In the genomic region with DNA sequence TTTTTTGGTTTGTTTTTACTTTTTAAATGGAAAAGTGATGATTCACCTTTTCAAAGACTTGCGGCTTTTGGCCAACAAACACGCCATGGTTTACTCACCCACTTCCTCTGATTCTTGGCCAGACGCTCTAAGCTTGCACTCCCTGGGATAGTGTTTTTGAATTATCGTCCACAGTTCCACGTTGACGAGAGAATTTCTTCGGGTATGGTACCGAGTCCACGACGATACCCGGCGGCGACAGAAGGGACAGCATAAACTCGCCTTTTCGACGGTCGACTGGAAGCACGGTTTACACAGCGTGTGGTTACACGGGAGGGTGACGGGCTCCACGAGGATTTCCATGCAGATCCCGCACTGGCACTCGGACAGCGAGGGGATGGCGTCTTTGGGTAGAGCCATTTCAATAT, we compare ENCODE assay signal across 8 cellular contexts. TPM values are rescaled to one million over a fixed set of nuclear protein-coding genes. Genes with fewer than 3 reads are reported as not detected.
DNase-seq lines count a peak whose midpoint lies in the region; ATAC-seq and TF ChIP-seq lines count a peak whose summit lies in the region.

No MANE protein-coding gene starts in this region.

- H3K4me1 ChIP-seq in PC-9 (replicated peaks; ENCODE audit: insufficient read depth) (peaks cover 32% of the 10 kb centered on the region), stomach (peaks cover 9 to 40% (median 29%) of the 10 kb centered on the region in 4 donors)

- peaks cover 51 to 56% of the 10 kb centered on the region in 2 donors for H3K4me1 Mint-ChIP-seq in natural killer cell

- TF ChIP-seq CTCF in PC-9 (conservative IDR thresholded peaks at IDR 0.05) (no peak), natural killer cell (IDR thresholded peaks at IDR 0.05) (no peak), stomach (IDR thresholded peaks at IDR 0.05) (no peak)

- no peaks in the 10 kb centered on the region for H3K36me3 Mint-ChIP-seq in natural killer cell

- H3F3A ChIP-seq in PC-9 (ENCODE audit: insufficient read depth, low read depth), result peaks cover 38% of the 10 kb centered on the region

- peak overlapping the region; percentile 99 for H3K4me3 Mint-ChIP-seq in natural killer cell

- peaks cover 56% of the 10 kb centered on the region for H3K79me2 ChIP-seq in PC-9 (ENCODE audit: low read depth)

- H2AFZ ChIP-seq in PC-9, result peak overlapping the region; percentile 78

- no peaks in the 10 kb centered on the region for H3K9me3 Mint-ChIP-seq in natural killer cell

- no peaks in the 10 kb centered on the region for H3K27me3 Mint-ChIP-seq in natural killer cell (ENCODE audit: low read depth in 2 of 2)

- H3K36me3 ChIP-seq in PC-9 (ENCODE audit: low read depth) (0 out of 2 replicates have a peak, but pooled peaks cover 6% of the 10 kb centered on the region), stomach (no peaks in the 10 kb centered on the region)

- intact Hi-C loops in PC-9 (cut with micrococcal nuclease; ENCODE audit: unreplicated experiment) (loop anchor here (1.0 to 2.0 kb wide), 2 partner anchors 27 to 104 kb away; no protein-coding TSS in a partner anchor), natural killer cell (cut with micrococcal nuclease) (loop anchor here (1.0 to 5.0 kb wide), 5 partner anchors 70 to 595 kb away; a partner anchor contains a TSS), stomach (cut with DNase I; ENCODE audit: low total_unique reads) (no loop called here)

- H3K27ac ChIP-seq in PC-9 (peak overlapping the region; percentile 89), stomach (peak overlapping the region; percentile 95 to 99 (median 96))

- CTCF ChIA-PET in PC-9 (lab: Charles Lee), result interaction anchor here (0.6 kb wide), 1 partner anchor 34 kb away, joined by 7 read pairs; no protein-coding TSS in a partner anchor

- peaks cover 4% of the 10 kb centered on the region; the same call in 1 of the 2 replicates for H4K20me1 ChIP-seq in PC-9 (ENCODE audit: insufficient read depth)

- no peak for TF ChIP-seq EP300 in stomach (IDR thresholded peaks at IDR 0.05)

- peak overlapping the region; percentile 94 to 97 for H3K27ac Mint-ChIP-seq in natural killer cell

- ATAC-seq in HG03159 (IDR thresholded peaks at IDR 0.05; ENCODE audit: unreplicated experiment), result peak; percentile 9
- peak; percentile 39 to 63 (median 54) for ATAC-seq in natural killer cell

- TSS peak; percentile 57 for BruUV-seq in PC-9 (replicated peaks; lab: Mats Ljungman, UMichigan)

- peak overlapping the region; percentile 80 for H3K4me3 ChIP-seq in PC-9
- H3K4me3 ChIP-seq in stomach, result peak overlapping the region; percentile 62 to 89 (median 78)

- TF ChIP-seq POLR2A in stomach (IDR thresholded peaks at IDR 0.05), result no peak

- H3K27me3 ChIP-seq in PC-9 (ENCODE audit: insufficient read depth, low read depth) (no peaks in the 10 kb centered on the region), stomach (no peaks in the 10 kb centered on the region)

- peak overlapping the region; percentile 89 for H3K4me2 ChIP-seq in PC-9

- 0 to 1% (median 1%) methylated on average over 21 to 26 of the region's 26 CpGs for WGBS in stomach, 5 donors

- POLR2A ChIA-PET in PC-9 (lab: Charles Lee; ENCODE audit: unreplicated experiment), result interaction anchor here (0.9 kb wide), 1 partner anchor 49 kb away, joined by 4 read pairs; no protein-coding TSS in a partner anchor

- H3K9me2 ChIP-seq in PC-9 (ENCODE audit: insufficient read depth), result no peaks in the 10 kb centered on the region

- H3K9me3 ChIP-seq in PC-9 (ENCODE audit: insufficient read depth, low read depth), result no peaks in the 10 kb centered on the region
- H3K9me3 ChIP-seq in stomach, result peaks cover 0 to 4% (median 0%) of the 10 kb centered on the region in 4 donors

- DNase-seq in NCI-H2227 (lab: John Stamatoyannopoulos, UW; ENCODE audit: unreplicated experiment) (peak; percentile 48), NCI-H2227 treated with DMSO at 0.1 percent for 48 hours (lab: John Stamatoyannopoulos, UW) (no peak), PC-9 (peak; percentile 41 to 63), fibroblast of peridontal ligament (ENCODE audit: extremely low read depth) (peak; percentile 90), natural killer cell (peak; percentile 46), stomach (peak; percentile 46)
- DNase-seq in activated T-helper 1 cell treated with anti-CD3 and anti-CD28 coated beads, Interleukin-2, amount 50 U/mL, for 16 hours (ENCODE audit: low read depth in 1 of 2, low spot score in 1 of 2), result peak; percentile 27 to 41

RNA-seq across cellular contexts. Expression of a gene that starts 0.8 kb away (rescaled TPM):
- 49.3 and 60.6 TPM in 2 replicates for total RNA-seq in PC-9 (2021)
- total RNA-seq in natural killer cell, result 10 to 100 TPM; 34.5 to 45.0 (median 42.0) TPM
- total RNA-seq in stomach, result 10 to 100 TPM in 3 of 5 donors, 1 to 10 TPM in 2; 6.1 to 27.8 (median 13.4) TPM
- 1 to 10 TPM; 4.4 to 6.0 (median 5.2) TPM for polyA plus RNA-seq in stomach

RNA-seq across cellular contexts. Expression of a gene that starts 12.4 kb away (rescaled TPM):
- total RNA-seq in PC-9 (2021), result not detected in 2 replicates
- not detected for total RNA-seq in natural killer cell
- total RNA-seq in stomach, result not detected
- polyA plus RNA-seq in stomach, result not detected
